Comparison of ENCODE assay signal across 8 cellular contexts in genomic region chr12:120725151-120725658, GRCh38. TPM values are rescaled to one million over a fixed set of nuclear protein-coding genes. Genes with fewer than 3 reads are reported as not detected.
DNase-seq lines count a peak whose midpoint lies in the region; ATAC-seq and TF ChIP-seq lines count a peak whose summit lies in the region.

No MANE protein-coding gene starts in this region.

- CTCF ChIA-PET in BJ (lab: Yijun Ruan, JAX), result interaction anchor here (0.6 to 1.0 kb wide), 2 partner anchors 29 to 79 kb away, joined by 3 to 4 read pairs; no protein-coding TSS in a partner anchor

- no peak for ATAC-seq in mucosa of descending colon
- ATAC-seq in HG03139 (IDR thresholded peaks at IDR 0.05; ENCODE audit: unreplicated experiment), result no peak

- H3K36me3 Mint-ChIP-seq in HFFc6 (ENCODE audit: low read depth), result peaks cover 40% of the 10 kb centered on the region

- TF ChIP-seq CTCF in BJ (IDR thresholded peaks at IDR 0.05; ENCODE audit: insufficient read depth, low read depth, low read length) (no peak), HFFc6 (IDR thresholded peaks at IDR 0.05) (no peak), astrocyte of the spinal cord (IDR thresholded peaks at IDR 0.05; ENCODE audit: low read depth, low read length) (no peak), mucosa of descending colon (IDR thresholded peaks at IDR 0.05) (no peak)

- peak overlapping the region; percentile 66 for H3K27ac Mint-ChIP-seq in HFFc6

- no peaks in the 10 kb centered on the region for H3K27me3 ChIP-seq in BJ (ENCODE audit: control insufficient read depth, insufficient read depth, low read length)

- peaks cover 19% of the 10 kb centered on the region for H3K4me1 ChIP-seq in mucosa of descending colon (ENCODE audit: low read depth)

- H3K4me1 Mint-ChIP-seq in HFFc6 (ENCODE audit: low read depth), result peaks cover 20% of the 10 kb centered on the region

- H3K4me3 Mint-ChIP-seq in HFFc6, result peak overlapping the region; percentile 81

- H3K9me3 ChIP-seq in mucosa of descending colon, result no peaks in the 10 kb centered on the region

- DNase-seq in BJ (ENCODE audit: low read depth), result no peak
- DNase-seq in HFFc6, result no peak
- peak; percentile 3 for DNase-seq in astrocyte of the spinal cord (ENCODE audit: low read depth, low spot score)
- DNase-seq in mucosa of descending colon, result no peak
- DNase-seq in SIG-M5 (lab: John Stamatoyannopoulos, UW), result no peak
- no peak for DNase-seq in NOMO-1 treated with DMSO at 0.1 percent for 48 hours (lab: John Stamatoyannopoulos, UW; ENCODE audit: unreplicated experiment)
- DNase-seq in stimulated activated CD4-positive, alpha-beta T cell treated with anti-CD3 and anti-CD28 coated beads, Interleukin-2, amount 100 ng/mL, for 48 hours, result no peak

- H3K4me3 ChIP-seq in BJ (ENCODE audit: low read depth, low read length) (peak overlapping the region; percentile 55), astrocyte of the spinal cord (ENCODE audit: low read depth, low read length) (peak overlapping the region; percentile 47), mucosa of descending colon (peak overlapping the region; percentile 38)

- H3K9me3 Mint-ChIP-seq in HFFc6, result no peaks in the 10 kb centered on the region

- in situ Hi-C loops in astrocyte of the spinal cord (cut with HindIII; ENCODE audit: low sequenced_read_pairs), result no loop called here

- intact Hi-C loops in mucosa of descending colon (cut with DNase I, micrococcal nuclease), result no loop called here

- H3K27me3 Mint-ChIP-seq in HFFc6 (ENCODE audit: insufficient read depth), result peaks cover 2% of the 10 kb centered on the region; the same call in 1 of the 2 replicates

- peaks cover 9% of the 10 kb centered on the region for H3K36me3 ChIP-seq in BJ (ENCODE audit: control insufficient read depth, insufficient read depth, low read length)
- H3K36me3 ChIP-seq in mucosa of descending colon (ENCODE audit: low read depth), result no peaks in the 10 kb centered on the region

- POLR2A ChIA-PET in BJ (lab: Charles Lee), result interaction anchor here (0.5 kb wide), 1 partner anchor 25 kb away, joined by 4 read pairs; no protein-coding TSS in a partner anchor

RNA-seq across cellular contexts. Expression of gene ACADS, which starts 0.4 kb away (rescaled TPM):
- 7.4 and 11.9 TPM in 2 replicates for polyA plus RNA-seq in BJ (2011; rRNA removed)
- polyA minus RNA-seq in BJ (2011; rRNA and poly(A)+ RNA removed), result 3.1 and 5.2 TPM in 2 replicates
- 1 to 10 TPM in 5 of 6 experiments, under 1 TPM in 1; 0.99 to 2.4 (median 2.0) TPM for total RNA-seq in HFFc6 (2021; fragmentation: NEBNext Ultra II Directional; extraction: Animal tissue kit (Norgen Biotek cat#: 25700))
- total RNA-seq in mucosa of descending colon, result 100 to 1,000 TPM in 2 of 3 donors, 10 to 100 TPM in 1; 84.8 to 175 (median 129) TPM

RNA-seq across cellular contexts. Expression of gene UNC119B, which starts 14.9 kb away (rescaled TPM):
- polyA plus RNA-seq in BJ (2011; rRNA removed), result 32.0 and 37.0 TPM in 2 replicates
- polyA minus RNA-seq in BJ (2011; rRNA and poly(A)+ RNA removed), result 21.9 and 31.2 TPM in 2 replicates
- 10 to 100 TPM; 32.9 to 39.5 (median 34.4) TPM for total RNA-seq in HFFc6 (2021; fragmentation: NEBNext Ultra II Directional; extraction: Animal tissue kit (Norgen Biotek cat#: 25700))
- 10 to 100 TPM; 20.5 to 26.7 (median 23.3) TPM for total RNA-seq in mucosa of descending colon

RNA-seq across cellular contexts. Expression of gene MLEC, which starts 38.3 kb away (rescaled TPM):
- polyA plus RNA-seq in BJ (2011; rRNA removed), result 34.3 and 49.4 TPM in 2 replicates
- polyA minus RNA-seq in BJ (2011; rRNA and poly(A)+ RNA removed), result 28.4 and 37.8 TPM in 2 replicates
- 100 to 1,000 TPM; 195 to 241 (median 209) TPM for total RNA-seq in HFFc6 (2021; fragmentation: NEBNext Ultra II Directional; extraction: Animal tissue kit (Norgen Biotek cat#: 25700))
- total RNA-seq in mucosa of descending colon, result 100 to 1,000 TPM; 166 to 281 (median 272) TPM

Comparison
In these comparisons a context has a peak if more than half of its experiments do, and no peak if none do; other contexts are left out.
1. RNA of gene ACADS, which starts 0.4 kb away (total RNA-seq): 84.8 to 175 TPM in mucosa of descending colon; 0.99 to 2.4 TPM in HFFc6; every median in the first group is over 10 times any median in the second.
2. Peak in every context shown above with its lines, with median percentiles within 50 percentile points of each other: H3K4me3 ChIP-seq.